ENCODE assay signal across 1 cellular context in the genomic region with DNA sequence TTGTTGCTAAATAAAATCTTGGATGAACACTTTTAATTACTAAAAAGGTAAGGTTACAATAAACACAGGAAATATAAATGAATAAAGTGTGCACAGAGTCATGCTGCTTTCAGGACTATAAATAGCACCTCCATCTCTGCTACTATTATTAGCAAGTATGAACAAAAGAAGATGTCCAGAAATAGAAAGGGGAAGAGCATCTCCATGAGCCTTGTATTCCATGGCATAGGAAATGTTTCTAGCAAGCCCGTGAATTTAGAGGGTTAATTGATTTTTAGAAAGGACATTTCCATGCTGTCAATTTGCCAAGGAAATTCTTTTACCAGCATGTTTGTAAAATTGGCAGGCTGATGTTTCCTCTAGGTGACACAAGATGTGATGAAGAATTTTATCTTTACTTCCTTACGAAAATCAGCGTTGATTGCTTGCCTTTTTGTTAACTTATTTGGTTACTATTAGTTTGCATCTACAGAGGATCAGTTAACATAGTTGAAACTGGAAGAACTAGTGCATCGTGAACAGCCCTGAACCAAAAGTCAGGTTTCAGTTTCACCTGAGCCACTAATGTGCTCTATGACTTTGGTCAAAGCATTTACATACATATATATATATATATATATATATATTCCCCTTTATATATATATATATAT.
TF ChIP-seq lines count a peak whose summit lies in the region.

No MANE protein-coding gene starts in this region.

TF ChIP-seq in HCT116, 20 proteins besides CTCF, POLR2A, EP300 and RAD21 (continued from another document):
- TF ChIP-seq, protein P1, sequence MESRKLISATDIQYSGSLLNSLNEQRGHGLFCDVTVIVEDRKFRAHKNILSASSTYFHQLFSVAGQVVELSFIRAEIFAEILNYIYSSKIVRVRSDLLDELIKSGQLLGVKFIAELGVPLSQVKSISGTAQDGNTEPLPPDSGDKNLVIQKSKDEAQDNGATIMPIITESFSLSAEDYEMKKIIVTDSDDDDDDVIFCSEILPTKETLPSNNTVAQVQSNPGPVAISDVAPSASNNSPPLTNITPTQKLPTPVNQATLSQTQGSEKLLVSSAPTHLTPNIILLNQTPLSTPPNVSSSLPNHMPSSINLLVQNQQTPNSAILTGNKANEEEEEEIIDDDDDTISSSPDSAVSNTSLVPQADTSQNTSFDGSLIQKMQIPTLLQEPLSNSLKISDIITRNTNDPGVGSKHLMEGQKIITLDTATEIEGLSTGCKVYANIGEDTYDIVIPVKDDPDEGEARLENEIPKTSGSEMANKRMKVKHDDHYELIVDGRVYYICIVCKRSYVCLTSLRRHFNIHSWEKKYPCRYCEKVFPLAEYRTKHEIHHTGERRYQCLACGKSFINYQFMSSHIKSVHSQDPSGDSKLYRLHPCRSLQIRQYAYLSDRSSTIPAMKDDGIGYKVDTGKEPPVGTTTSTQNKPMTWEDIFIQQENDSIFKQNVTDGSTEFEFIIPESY (IDR thresholded peaks at IDR 0.05; ENCODE audit: extremely low read depth, insufficient replicate concordance, low read length) = no peak
TF ChIP-seq in HCT116: peak in this region for 0.
